ENCODE assay signal across 8 cellular contexts in genomic region chr1:161132410-161133219, GRCh38. TPM values are rescaled to one million over a fixed set of nuclear protein-coding genes. Genes with fewer than 3 reads are reported as not detected.
A peak's percentile ranks its signal among the peaks of the same experiment; 100 is the strongest.
DNase-seq lines count a peak whose midpoint lies in the region; ATAC-seq and TF ChIP-seq lines count a peak whose summit lies in the region.

DEDD (minus strand) TSS chr1:161132667; CDS start chr1:161124462, 8,205 bp downstream.

- intact Hi-C loops in testis (cut with DNase I; ENCODE audit: low total_unique reads) = no loop called here

- peak within 1 kb of the TSS; percentile 73 for H3K4me2 ChIP-seq in SK-N-SH

- H3K79me2 ChIP-seq in SK-N-SH (ENCODE audit: insufficient read depth) = peaks cover 64% of the 10 kb centered on the region

- TF ChIP-seq CTCF in SK-N-SH (IDR thresholded peaks at IDR 0.05) = no peak
- no peak for TF ChIP-seq CTCF in omental fat pad (IDR thresholded peaks at IDR 0.05)
- TF ChIP-seq CTCF in testis (IDR thresholded peaks at IDR 0.05) = no peak

- peaks cover 13% of the 10 kb centered on the region for H3F3A ChIP-seq in SK-N-SH (replicated peaks; ENCODE audit: insufficient read depth)

- H3K36me3 ChIP-seq in SK-N-SH (replicated peaks in 1 of 2; ENCODE audit: control insufficient read depth in 1 of 2, insufficient read depth in 2 of 2, low read length in 1 of 2) (peaks cover 23 to 29% of the 10 kb centered on the region in 2 experiments), testis (ENCODE audit: low read depth, missing control alignments) (no peaks in the 10 kb centered on the region)

- no peak for TF ChIP-seq RAD21 in SK-N-SH (IDR thresholded peaks at IDR 0.05; ENCODE audit: low read length)

- no peak for TF ChIP-seq POLR2A in testis (IDR thresholded peaks at IDR 0.05)

- POLR2A ChIA-PET in SK-N-SH (lab: Yijun Ruan, JAX) = interaction anchor here (0.9 to 1.8 kb wide), 8 partner anchors 11 to 135 kb away, joined by 3 to 12 read pairs (median 4); partner anchors contain the start of genes NIT1, PFDN2, PPOX and UFC1

- H3K4me1 ChIP-seq in SK-N-SH (ENCODE audit: control insufficient read depth in 1 of 2, insufficient read depth in 2 of 2, low read depth in 1 of 2, low read length in 1 of 2) (peaks cover 5 to 13% of the 10 kb centered on the region in 2 experiments; a peak in 3 of 4 replicates), testis (peaks cover 20% of the 10 kb centered on the region)

- CTCF ChIA-PET in SK-N-SH (lab: Yijun Ruan, JAX) = interaction anchor here (0.8 to 5.0 kb wide), 8 partner anchors 11 to 143 kb away, joined by 3 to 21 read pairs (median 4); no protein-coding TSS in a partner anchor

- no peaks in the 10 kb centered on the region for H3K9me2 ChIP-seq in SK-N-SH

- TF ChIP-seq EP300 in SK-N-SH (IDR thresholded peaks at IDR 0.05; ENCODE audit: borderline replicate concordance in 1 of 2, low read depth in 1 of 2, low read length in 1 of 2) = peak in 1 of 2 experiments; percentile 44; a peak in 1 of 4 replicates

- H3K27ac ChIP-seq in SK-N-SH (ENCODE audit: low read depth in 2 of 2, low read length in 1 of 2) (peak within 1 kb of the TSS; percentile 91 to 96), testis (peak within 1 kb of the TSS; percentile 88 to 98)

- no peaks in the 10 kb centered on the region for H3K27me3 ChIP-seq in SK-N-SH (ENCODE audit: insufficient read depth)
- no peaks in the 10 kb centered on the region for H3K27me3 ChIP-seq in testis

- peak within 1 kb of the TSS; percentile 96 for H3K4me3 ChIP-seq in GM08714 (ENCODE audit: low read length)
- peak within 1 kb of the TSS; percentile 54 to 74 for H3K4me3 ChIP-seq in SK-N-SH (ENCODE audit: low read depth in 2 of 2, low read length in 1 of 2)
- peak within 1 kb of the TSS; percentile 85 to 89 for H3K4me3 ChIP-seq in testis

- WGBS in SK-N-SH (ENCODE audit: low lambda C conversion rate) = under 1% methylated on average over 38 of the region's 68 CpGs
- 0 to 1% methylated on average over 31 to 51 of the region's 68 CpGs for WGBS in testis, 2 donors

- H3K9me3 ChIP-seq in SK-N-SH (no peaks in the 10 kb centered on the region), testis (no peaks in the 10 kb centered on the region)

- DNase-seq in NCI-H1048 (lab: John Stamatoyannopoulos, UW) (peak; percentile 90), SK-N-SH (peak; percentile 94), globus pallidus (ENCODE audit: low spot score) (peak; percentile 98), omental fat pad (ENCODE audit: low spot score) (peak; percentile 65), testis (peak; percentile 96)
- peak; percentile 91 for DNase-seq in activated naive CD4-positive, alpha-beta T cell treated with anti-CD3 and anti-CD28 coated beads, Interleukin-2, amount 50 U/mL, for 16 hours

- peak within 1 kb of the TSS; percentile 89 for H3K9ac ChIP-seq in SK-N-SH

- no peaks in the 10 kb centered on the region for H4K20me1 ChIP-seq in SK-N-SH (ENCODE audit: insufficient read depth)

- H2AFZ ChIP-seq in SK-N-SH (ENCODE audit: low read depth) = peak within 1 kb of the TSS; percentile 91

- peak; percentile 93 for ATAC-seq in HG02571 (IDR thresholded peaks at IDR 0.05; ENCODE audit: unreplicated experiment)
- ATAC-seq in omental fat pad (ENCODE audit: low FRiP score) = peak; percentile 93

TF ChIP-seq in SK-N-SH, 30 proteins besides CTCF, POLR2A, EP300 and RAD21 (continues in another document):
- TF ChIP-seq NRF1 (IDR thresholded peaks at IDR 0.05; ENCODE audit: low read depth, low read length) = no peak
- TF ChIP-seq EZH2phosphoT487 (IDR thresholded peaks at IDR 0.05; ENCODE audit: borderline replicate concordance, low read depth) = no peak
- no peak for TF ChIP-seq FOXJ3 (CRISPR knock-in tag; IDR thresholded peaks at IDR 0.05)
- no peak; the same call in 1 of the 2 replicates for TF ChIP-seq TCF12 (IDR thresholded peaks at IDR 0.05)
- no peak for TF ChIP-seq SMC3 (IDR thresholded peaks at IDR 0.05; ENCODE audit: low read depth, low read length)
- TF ChIP-seq RFX5 (IDR thresholded peaks at IDR 0.05; ENCODE audit: low read length) = no peak
- no peak for TF ChIP-seq USF2 (IDR thresholded peaks at IDR 0.05; ENCODE audit: borderline replicate concordance, low read depth, low read length)
- no peak for TF ChIP-seq ZBTB33 (IDR thresholded peaks at IDR 0.05; ENCODE audit: borderline replicate concordance, low read depth)
- TF ChIP-seq SIN3A (IDR thresholded peaks at IDR 0.05; ENCODE audit: borderline replicate concordance, low read depth, low read length) = peak; percentile 1; the same call in 1 of the 2 replicates
- TF ChIP-seq MAX (IDR thresholded peaks at IDR 0.05; ENCODE audit: low read depth) = no peak
- no peak for TF ChIP-seq RXRA (IDR thresholded peaks at IDR 0.05; ENCODE audit: borderline replicate concordance, low read depth)
- TF ChIP-seq RCOR1 (IDR thresholded peaks at IDR 0.05; ENCODE audit: low read length) = no peak
- TF ChIP-seq REST (IDR thresholded peaks at IDR 0.05; ENCODE audit: low read depth, low read length) = no peak
- peak; percentile 61; the same call in 1 of the 2 replicates for TF ChIP-seq PBX3 (IDR thresholded peaks at IDR 0.05)
- TF ChIP-seq FOXM1 (IDR thresholded peaks at IDR 0.05; ENCODE audit: low read depth) = no peak
- TF ChIP-seq CHD2 (IDR thresholded peaks at IDR 0.05; ENCODE audit: low read length, partially characterized antibody) = no peak
- TF ChIP-seq MEF2A (IDR thresholded peaks at IDR 0.05; ENCODE audit: borderline replicate concordance, low read depth) = no peak
- TF ChIP-seq NFIC (IDR thresholded peaks at IDR 0.05; ENCODE audit: borderline replicate concordance) = no peak
- peak; percentile 82 for TF ChIP-seq ELF1 (IDR thresholded peaks at IDR 0.05)

RNA-seq across cellular contexts. Expression of gene DEDD, which starts in this region (rescaled TPM):
- polyA plus RNA-seq in SK-N-SH (2012; rRNA removed) (43.1 and 45.0 TPM in 2 replicates), testis (ENCODE audit: insufficient read depth, low read depth, low replicate concordance) (92.7 TPM)
- 26.8 and 37.1 TPM in 2 replicates for polyA plus RNA-seq in SK-N-SH (2012; cell fraction: cytosol; rRNA removed)
- polyA plus RNA-seq in SK-N-SH (2012; cell fraction: nucleus; rRNA removed) = 60.8 and 63.8 TPM in 2 replicates
- total RNA-seq in omental fat pad (10 to 100 TPM; 32.0 to 54.8 (median 43.1) TPM), testis (10 to 100 TPM; 53.8 to 54.0 TPM)

Comparison
In these comparisons a context has a peak if more than half of its experiments do, and no peak if none do; other contexts are left out.
1. Peak in every context shown above with its lines: DNase-seq, ATAC-seq, H3K4me3 ChIP-seq and H3K27ac ChIP-seq.